ENCODE assay signal across 8 cellular contexts in genomic region chr1:169550294-169550693, GRCh38. TPM values are rescaled to one million over a fixed set of nuclear protein-coding genes. Genes with fewer than 3 reads are reported as not detected.
A peak's percentile ranks its signal among the peaks of the same experiment; 100 is the strongest.
DNase-seq lines count a peak whose midpoint lies in the region; TF ChIP-seq lines count a peak whose summit lies in the region.

No MANE protein-coding gene starts in this region.

- in situ Hi-C loops in SK-MEL-5 (cut with HindIII; ENCODE audit: low pct_unique_long_range_greater_than_20kb, low sequenced_read_pairs): no loop called here

- H3K9ac ChIP-seq in parathyroid adenoma: no peak overlapping the region

- no peaks in the 10 kb centered on the region for H3K36me3 ChIP-seq in parathyroid adenoma (ENCODE audit: control insufficient read depth, insufficient read depth, low read length)

- no peaks in the 10 kb centered on the region for H3K79me2 ChIP-seq in parathyroid adenoma

- no peak overlapping the region for H2AFZ ChIP-seq in parathyroid adenoma

- no peaks in the 10 kb centered on the region for H3K27me3 ChIP-seq in AG04450 (ENCODE audit: control insufficient read depth, insufficient read depth, low read length)
- H3K27me3 ChIP-seq in parathyroid adenoma (ENCODE audit: control insufficient read depth, insufficient read depth, low read length): no peaks in the 10 kb centered on the region

- no peak for DNase-seq in AG04450 (ENCODE audit: low read depth, low spot score)
- DNase-seq in LoVo (ENCODE audit: low spot score): peak; percentile 48
- peak; percentile 81 for DNase-seq in SK-MEL-5 (ENCODE audit: low read depth, low spot score)
- peak; percentile 68 for DNase-seq in fibroblast of the aortic adventitia (ENCODE audit: low read depth)
- DNase-seq in mesenteric fat pad (ENCODE audit: low spot score): no peak
- DNase-seq in middle frontal gyrus (ENCODE audit: extremely low spot score, low spot score): no peak

- peak; percentile 52 for TF ChIP-seq CTCF in AG04450 (IDR thresholded peaks at IDR 0.05; ENCODE audit: low read depth, low read length)
- peak; percentile 42; the same call in 1 of the 2 replicates for TF ChIP-seq CTCF in GM12874 (IDR thresholded peaks at IDR 0.05; ENCODE audit: insufficient read depth, low read depth, low read length)
- peak; percentile 60 for TF ChIP-seq CTCF in fibroblast of the aortic adventitia (IDR thresholded peaks at IDR 0.05; ENCODE audit: insufficient read depth, low read length)
- peak; percentile 32 for TF ChIP-seq CTCF in parathyroid adenoma (IDR thresholded peaks at IDR 0.05)

- H3K27ac ChIP-seq in AG04450 (ENCODE audit: low read depth, low read length): no peak overlapping the region
- no peak overlapping the region for H3K27ac ChIP-seq in parathyroid adenoma

- no peaks in the 10 kb centered on the region for H3K9me3 ChIP-seq in AG04450 (ENCODE audit: control insufficient read depth, insufficient read depth, low read length)
- no peaks in the 10 kb centered on the region for H3K9me3 ChIP-seq in parathyroid adenoma (ENCODE audit: control insufficient read depth, low read length)

- POLR2A ChIA-PET in AG04450 (lab: Yijun Ruan, JAX): no interaction called here

- H3K4me2 ChIP-seq in parathyroid adenoma (ENCODE audit: low read length): no peak overlapping the region

- H3K4me1 ChIP-seq in parathyroid adenoma: no peaks in the 10 kb centered on the region

- H3K4me3 ChIP-seq in AG04450 (ENCODE audit: low read depth, low read length): no peak overlapping the region
- no peak overlapping the region for H3K4me3 ChIP-seq in fibroblast of the aortic adventitia (ENCODE audit: low read depth, low read length)
- H3K4me3 ChIP-seq in parathyroid adenoma (ENCODE audit: low read depth, low read length): no peak overlapping the region

- CTCF ChIA-PET in AG04450 (lab: Charles Lee): interaction anchor here (0.8 to 5.0 kb wide), 7 partner anchors 10 to 259 kb away, joined by 3 to 31 read pairs (median 4); no protein-coding TSS in a partner anchor

RNA-seq across cellular contexts. Expression of gene F5, which starts 36.0 kb away (rescaled TPM):
- polyA plus RNA-seq in AG04450 (2011; rRNA removed): not detected in 2 replicates
- not detected in 2 replicates for polyA minus RNA-seq in AG04450 (2011; rRNA and poly(A)+ RNA removed)
- total RNA-seq in SK-MEL-5 (2014; rRNA removed; shearing (Covaris generic)): not detected in 2 replicates
- 0.01 TPM in 1 of 2 replicates, not detected in the other for polyA plus RNA-seq in SK-MEL-5 (2015; cell fraction: cytosol; rRNA removed)
- polyA plus RNA-seq in SK-MEL-5 (2015; cell fraction: nucleus; rRNA removed): not detected in 2 replicates
- total RNA-seq in fibroblast of the aortic adventitia (ENCODE audit: low replicate concordance): 0.16 TPM in 1 of 2 replicates, not detected in the other
- 3.8 TPM for total RNA-seq in mesenteric fat pad

Comparison
In these comparisons a context has a peak if more than half of its experiments do, and no peak if none do; other contexts are left out.
1. DNase-seq: peak in LoVo (single experiment), SK-MEL-5 (single experiment) and fibroblast of the aortic adventitia (single experiment); none in AG04450 (single experiment), mesenteric fat pad (single experiment) and middle frontal gyrus (single experiment).
2. Peak in every context shown above with its lines, with median percentiles within 50 percentile points of each other: CTCF ChIP-seq.